ENCODE assay signal across 1 cellular context in the genomic region with DNA sequence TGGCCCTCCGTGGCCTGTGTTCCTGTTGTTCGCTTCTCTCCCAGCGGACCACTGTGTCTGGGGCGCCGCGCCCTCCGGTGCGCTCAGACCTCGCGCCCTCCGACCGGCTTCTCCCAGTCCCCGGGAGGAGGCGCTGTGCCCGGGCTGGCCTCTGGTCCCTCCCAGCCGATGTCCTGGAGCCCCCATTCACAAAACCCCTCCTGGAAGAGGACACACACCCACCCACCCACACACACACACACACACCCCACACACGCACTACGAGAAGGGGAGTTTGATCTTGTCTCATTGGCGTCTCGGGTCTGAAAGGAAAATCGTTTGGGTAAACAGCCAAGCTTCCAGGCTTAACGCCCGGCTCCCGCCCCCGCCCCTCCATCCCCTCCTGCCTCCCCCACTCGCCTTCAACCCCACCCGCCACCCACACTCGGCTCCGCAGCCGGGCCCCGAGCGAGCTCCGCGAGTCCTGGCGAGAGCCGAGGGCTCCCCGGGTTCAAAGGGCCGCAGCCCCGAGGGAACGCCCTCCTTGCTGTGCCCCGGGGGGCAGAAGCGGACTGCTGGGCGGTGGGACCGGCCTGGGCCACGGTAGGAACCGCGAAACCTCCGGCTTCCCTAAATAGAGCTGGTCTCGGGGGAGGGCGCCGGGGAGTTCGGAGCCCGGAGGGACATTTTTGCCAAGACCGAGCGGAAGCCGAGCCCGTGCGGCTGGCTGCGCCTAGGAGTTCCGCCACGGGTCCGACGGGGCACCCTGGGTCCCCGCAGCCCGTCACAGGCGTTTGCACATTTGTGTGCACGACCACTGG.
A peak's percentile ranks its signal among the peaks of the same experiment; 100 is the strongest.
TF ChIP-seq lines count a peak whose summit lies in the region.

No MANE protein-coding gene starts in this region.

TF ChIP-seq in GM12878, 131 proteins besides CTCF, POLR2A, EP300 and RAD21 (continues in another document):
- TF ChIP-seq BMI1 (IDR thresholded peaks at IDR 0.05; ENCODE audit: borderline replicate concordance) (no peak), NBN (IDR thresholded peaks at IDR 0.05) (no peak), GATAD2B (conservative IDR thresholded peaks at IDR 0.05; ENCODE audit: low read depth) (peak; percentile 39), JUND (IDR thresholded peaks at IDR 0.05; ENCODE audit: low read depth, low read length) (no peak), POLR2AphosphoS2 (IDR thresholded peaks at IDR 0.05; ENCODE audit: low read depth, low read length) (no peak), NFYA (IDR thresholded peaks at IDR 0.05; ENCODE audit: borderline replicate concordance, low read depth, low read length) (no peak), SREBF1 (IDR thresholded peaks at IDR 0.05; ENCODE audit: low read length) (no peak), NR2C2 (IDR thresholded peaks at IDR 0.05; ENCODE audit: borderline replicate concordance, control insufficient read depth, insufficient read length, low read depth) (no peak), BHLHE40 (IDR thresholded peaks at IDR 0.05; ENCODE audit: borderline replicate concordance in 1 of 2, low read depth in 2 of 2, low read length in 1 of 2) (peak in 1 of 2 experiments; percentile 70; a peak in 3 of 4 replicates), MEF2B (IDR thresholded peaks at IDR 0.05; ENCODE audit: partially characterized antibody, poor library complexity, severe bottlenecking) (peak; percentile 57), MYC (IDR thresholded peaks at IDR 0.05; ENCODE audit: insufficient read depth, insufficient read length, insufficient replicate concordance, low read length, severe bottlenecking) (no peak), NR2F1 (conservative IDR thresholded peaks at IDR 0.05) (peak; percentile 66), RUNX3 (IDR thresholded peaks at IDR 0.05; ENCODE audit: low read length) (no peak), IKZF1 (conservative IDR thresholded peaks at IDR 0.05) (peak; percentile 56), IKZF2 (IDR thresholded peaks at IDR 0.05) (no peak), MYB (IDR thresholded peaks at IDR 0.05; ENCODE audit: borderline replicate concordance, low read depth, low read length) (no peak), ZNF622 (IDR thresholded peaks at IDR 0.05) (no peak), MTA3 (IDR thresholded peaks at IDR 0.05; ENCODE audit: borderline replicate concordance, low read length) (no peak), ZNF217 (IDR thresholded peaks at IDR 0.05) (peak; percentile 42; the same call in 1 of the 2 replicates), CREB1 (IDR thresholded peaks at IDR 0.05; ENCODE audit: low read depth) (no peak), PML (IDR thresholded peaks at IDR 0.05; ENCODE audit: low read length) (no peak), SUPT20H (IDR thresholded peaks at IDR 0.05; ENCODE audit: borderline replicate concordance, control insufficient read depth, low read depth, low read length) (no peak)
- TF ChIP-seq, protein P1, sequence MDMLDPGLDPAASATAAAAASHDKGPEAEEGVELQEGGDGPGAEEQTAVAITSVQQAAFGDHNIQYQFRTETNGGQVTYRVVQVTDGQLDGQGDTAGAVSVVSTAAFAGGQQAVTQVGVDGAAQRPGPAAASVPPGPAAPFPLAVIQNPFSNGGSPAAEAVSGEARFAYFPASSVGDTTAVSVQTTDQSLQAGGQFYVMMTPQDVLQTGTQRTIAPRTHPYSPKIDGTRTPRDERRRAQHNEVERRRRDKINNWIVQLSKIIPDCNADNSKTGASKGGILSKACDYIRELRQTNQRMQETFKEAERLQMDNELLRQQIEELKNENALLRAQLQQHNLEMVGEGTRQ (IDR thresholded peaks at IDR 0.05; ENCODE audit: borderline replicate concordance, low read depth, low read length): no peak
- TF ChIP-seq, protein P2, sequence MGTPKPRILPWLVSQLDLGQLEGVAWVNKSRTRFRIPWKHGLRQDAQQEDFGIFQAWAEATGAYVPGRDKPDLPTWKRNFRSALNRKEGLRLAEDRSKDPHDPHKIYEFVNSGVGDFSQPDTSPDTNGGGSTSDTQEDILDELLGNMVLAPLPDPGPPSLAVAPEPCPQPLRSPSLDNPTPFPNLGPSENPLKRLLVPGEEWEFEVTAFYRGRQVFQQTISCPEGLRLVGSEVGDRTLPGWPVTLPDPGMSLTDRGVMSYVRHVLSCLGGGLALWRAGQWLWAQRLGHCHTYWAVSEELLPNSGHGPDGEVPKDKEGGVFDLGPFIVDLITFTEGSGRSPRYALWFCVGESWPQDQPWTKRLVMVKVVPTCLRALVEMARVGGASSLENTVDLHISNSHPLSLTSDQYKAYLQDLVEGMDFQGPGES (IDR thresholded peaks at IDR 0.05): no peak
- TF ChIP-seq, protein P3, sequence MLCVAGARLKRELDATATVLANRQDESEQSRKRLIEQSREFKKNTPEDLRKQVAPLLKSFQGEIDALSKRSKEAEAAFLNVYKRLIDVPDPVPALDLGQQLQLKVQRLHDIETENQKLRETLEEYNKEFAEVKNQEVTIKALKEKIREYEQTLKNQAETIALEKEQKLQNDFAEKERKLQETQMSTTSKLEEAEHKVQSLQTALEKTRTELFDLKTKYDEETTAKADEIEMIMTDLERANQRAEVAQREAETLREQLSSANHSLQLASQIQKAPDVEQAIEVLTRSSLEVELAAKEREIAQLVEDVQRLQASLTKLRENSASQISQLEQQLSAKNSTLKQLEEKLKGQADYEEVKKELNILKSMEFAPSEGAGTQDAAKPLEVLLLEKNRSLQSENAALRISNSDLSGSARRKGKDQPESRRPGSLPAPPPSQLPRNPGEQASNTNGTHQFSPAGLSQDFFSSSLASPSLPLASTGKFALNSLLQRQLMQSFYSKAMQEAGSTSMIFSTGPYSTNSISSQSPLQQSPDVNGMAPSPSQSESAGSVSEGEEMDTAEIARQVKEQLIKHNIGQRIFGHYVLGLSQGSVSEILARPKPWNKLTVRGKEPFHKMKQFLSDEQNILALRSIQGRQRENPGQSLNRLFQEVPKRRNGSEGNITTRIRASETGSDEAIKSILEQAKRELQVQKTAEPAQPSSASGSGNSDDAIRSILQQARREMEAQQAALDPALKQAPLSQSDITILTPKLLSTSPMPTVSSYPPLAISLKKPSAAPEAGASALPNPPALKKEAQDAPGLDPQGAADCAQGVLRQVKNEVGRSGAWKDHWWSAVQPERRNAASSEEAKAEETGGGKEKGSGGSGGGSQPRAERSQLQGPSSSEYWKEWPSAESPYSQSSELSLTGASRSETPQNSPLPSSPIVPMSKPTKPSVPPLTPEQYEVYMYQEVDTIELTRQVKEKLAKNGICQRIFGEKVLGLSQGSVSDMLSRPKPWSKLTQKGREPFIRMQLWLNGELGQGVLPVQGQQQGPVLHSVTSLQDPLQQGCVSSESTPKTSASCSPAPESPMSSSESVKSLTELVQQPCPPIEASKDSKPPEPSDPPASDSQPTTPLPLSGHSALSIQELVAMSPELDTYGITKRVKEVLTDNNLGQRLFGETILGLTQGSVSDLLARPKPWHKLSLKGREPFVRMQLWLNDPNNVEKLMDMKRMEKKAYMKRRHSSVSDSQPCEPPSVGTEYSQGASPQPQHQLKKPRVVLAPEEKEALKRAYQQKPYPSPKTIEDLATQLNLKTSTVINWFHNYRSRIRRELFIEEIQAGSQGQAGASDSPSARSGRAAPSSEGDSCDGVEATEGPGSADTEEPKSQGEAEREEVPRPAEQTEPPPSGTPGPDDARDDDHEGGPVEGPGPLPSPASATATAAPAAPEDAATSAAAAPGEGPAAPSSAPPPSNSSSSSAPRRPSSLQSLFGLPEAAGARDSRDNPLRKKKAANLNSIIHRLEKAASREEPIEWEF (IDR thresholded peaks at IDR 0.05; ENCODE audit: insufficient replicate concordance, low read depth, low read length): no peak
- TF ChIP-seq, protein P4, sequence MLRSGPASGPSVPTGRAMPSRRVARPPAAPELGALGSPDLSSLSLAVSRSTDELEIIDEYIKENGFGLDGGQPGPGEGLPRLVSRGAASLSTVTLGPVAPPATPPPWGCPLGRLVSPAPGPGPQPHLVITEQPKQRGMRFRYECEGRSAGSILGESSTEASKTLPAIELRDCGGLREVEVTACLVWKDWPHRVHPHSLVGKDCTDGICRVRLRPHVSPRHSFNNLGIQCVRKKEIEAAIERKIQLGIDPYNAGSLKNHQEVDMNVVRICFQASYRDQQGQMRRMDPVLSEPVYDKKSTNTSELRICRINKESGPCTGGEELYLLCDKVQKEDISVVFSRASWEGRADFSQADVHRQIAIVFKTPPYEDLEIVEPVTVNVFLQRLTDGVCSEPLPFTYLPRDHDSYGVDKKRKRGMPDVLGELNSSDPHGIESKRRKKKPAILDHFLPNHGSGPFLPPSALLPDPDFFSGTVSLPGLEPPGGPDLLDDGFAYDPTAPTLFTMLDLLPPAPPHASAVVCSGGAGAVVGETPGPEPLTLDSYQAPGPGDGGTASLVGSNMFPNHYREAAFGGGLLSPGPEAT (IDR thresholded peaks at IDR 0.05; ENCODE audit: low read depth): no peak
- TF ChIP-seq, protein P5, sequence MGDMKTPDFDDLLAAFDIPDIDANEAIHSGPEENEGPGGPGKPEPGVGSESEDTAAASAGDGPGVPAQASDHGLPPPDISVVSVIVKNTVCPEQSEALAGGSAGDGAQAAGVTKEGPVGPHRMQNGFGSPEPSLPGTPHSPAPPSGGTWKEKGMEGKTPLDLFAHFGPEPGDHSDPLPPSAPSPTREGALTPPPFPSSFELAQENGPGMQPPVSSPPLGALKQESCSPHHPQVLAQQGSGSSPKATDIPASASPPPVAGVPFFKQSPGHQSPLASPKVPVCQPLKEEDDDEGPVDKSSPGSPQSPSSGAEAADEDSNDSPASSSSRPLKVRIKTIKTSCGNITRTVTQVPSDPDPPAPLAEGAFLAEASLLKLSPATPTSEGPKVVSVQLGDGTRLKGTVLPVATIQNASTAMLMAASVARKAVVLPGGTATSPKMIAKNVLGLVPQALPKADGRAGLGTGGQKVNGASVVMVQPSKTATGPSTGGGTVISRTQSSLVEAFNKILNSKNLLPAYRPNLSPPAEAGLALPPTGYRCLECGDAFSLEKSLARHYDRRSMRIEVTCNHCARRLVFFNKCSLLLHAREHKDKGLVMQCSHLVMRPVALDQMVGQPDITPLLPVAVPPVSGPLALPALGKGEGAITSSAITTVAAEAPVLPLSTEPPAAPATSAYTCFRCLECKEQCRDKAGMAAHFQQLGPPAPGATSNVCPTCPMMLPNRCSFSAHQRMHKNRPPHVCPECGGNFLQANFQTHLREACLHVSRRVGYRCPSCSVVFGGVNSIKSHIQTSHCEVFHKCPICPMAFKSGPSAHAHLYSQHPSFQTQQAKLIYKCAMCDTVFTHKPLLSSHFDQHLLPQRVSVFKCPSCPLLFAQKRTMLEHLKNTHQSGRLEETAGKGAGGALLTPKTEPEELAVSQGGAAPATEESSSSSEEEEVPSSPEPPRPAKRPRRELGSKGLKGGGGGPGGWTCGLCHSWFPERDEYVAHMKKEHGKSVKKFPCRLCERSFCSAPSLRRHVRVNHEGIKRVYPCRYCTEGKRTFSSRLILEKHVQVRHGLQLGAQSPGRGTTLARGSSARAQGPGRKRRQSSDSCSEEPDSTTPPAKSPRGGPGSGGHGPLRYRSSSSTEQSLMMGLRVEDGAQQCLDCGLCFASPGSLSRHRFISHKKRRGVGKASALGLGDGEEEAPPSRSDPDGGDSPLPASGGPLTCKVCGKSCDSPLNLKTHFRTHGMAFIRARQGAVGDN (IDR thresholded peaks at IDR 0.05): no peak
- TF ChIP-seq, protein P6, sequence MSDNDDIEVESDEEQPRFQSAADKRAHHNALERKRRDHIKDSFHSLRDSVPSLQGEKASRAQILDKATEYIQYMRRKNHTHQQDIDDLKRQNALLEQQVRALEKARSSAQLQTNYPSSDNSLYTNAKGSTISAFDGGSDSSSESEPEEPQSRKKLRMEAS (IDR thresholded peaks at IDR 0.05; ENCODE audit: low read depth, low read length): no peak
- TF ChIP-seq, protein P7, sequence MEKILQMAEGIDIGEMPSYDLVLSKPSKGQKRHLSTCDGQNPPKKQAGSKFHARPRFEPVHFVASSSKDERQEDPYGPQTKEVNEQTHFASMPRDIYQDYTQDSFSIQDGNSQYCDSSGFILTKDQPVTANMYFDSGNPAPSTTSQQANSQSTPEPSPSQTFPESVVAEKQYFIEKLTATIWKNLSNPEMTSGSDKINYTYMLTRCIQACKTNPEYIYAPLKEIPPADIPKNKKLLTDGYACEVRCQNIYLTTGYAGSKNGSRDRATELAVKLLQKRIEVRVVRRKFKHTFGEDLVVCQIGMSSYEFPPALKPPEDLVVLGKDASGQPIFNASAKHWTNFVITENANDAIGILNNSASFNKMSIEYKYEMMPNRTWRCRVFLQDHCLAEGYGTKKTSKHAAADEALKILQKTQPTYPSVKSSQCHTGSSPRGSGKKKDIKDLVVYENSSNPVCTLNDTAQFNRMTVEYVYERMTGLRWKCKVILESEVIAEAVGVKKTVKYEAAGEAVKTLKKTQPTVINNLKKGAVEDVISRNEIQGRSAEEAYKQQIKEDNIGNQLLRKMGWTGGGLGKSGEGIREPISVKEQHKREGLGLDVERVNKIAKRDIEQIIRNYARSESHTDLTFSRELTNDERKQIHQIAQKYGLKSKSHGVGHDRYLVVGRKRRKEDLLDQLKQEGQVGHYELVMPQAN (conservative IDR thresholded peaks at IDR 0.05): no peak
- TF ChIP-seq, protein P8, sequence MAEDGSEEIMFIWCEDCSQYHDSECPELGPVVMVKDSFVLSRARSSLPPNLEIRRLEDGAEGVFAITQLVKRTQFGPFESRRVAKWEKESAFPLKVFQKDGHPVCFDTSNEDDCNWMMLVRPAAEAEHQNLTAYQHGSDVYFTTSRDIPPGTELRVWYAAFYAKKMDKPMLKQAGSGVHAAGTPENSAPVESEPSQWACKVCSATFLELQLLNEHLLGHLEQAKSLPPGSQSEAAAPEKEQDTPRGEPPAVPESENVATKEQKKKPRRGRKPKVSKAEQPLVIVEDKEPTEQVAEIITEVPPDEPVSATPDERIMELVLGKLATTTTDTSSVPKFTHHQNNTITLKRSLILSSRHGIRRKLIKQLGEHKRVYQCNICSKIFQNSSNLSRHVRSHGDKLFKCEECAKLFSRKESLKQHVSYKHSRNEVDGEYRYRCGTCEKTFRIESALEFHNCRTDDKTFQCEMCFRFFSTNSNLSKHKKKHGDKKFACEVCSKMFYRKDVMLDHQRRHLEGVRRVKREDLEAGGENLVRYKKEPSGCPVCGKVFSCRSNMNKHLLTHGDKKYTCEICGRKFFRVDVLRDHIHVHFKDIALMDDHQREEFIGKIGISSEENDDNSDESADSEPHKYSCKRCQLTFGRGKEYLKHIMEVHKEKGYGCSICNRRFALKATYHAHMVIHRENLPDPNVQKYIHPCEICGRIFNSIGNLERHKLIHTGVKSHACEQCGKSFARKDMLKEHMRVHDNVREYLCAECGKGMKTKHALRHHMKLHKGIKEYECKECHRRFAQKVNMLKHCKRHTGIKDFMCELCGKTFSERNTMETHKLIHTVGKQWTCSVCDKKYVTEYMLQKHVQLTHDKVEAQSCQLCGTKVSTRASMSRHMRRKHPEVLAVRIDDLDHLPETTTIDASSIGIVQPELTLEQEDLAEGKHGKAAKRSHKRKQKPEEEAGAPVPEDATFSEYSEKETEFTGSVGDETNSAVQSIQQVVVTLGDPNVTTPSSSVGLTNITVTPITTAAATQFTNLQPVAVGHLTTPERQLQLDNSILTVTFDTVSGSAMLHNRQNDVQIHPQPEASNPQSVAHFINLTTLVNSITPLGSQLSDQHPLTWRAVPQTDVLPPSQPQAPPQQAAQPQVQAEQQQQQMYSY (CRISPR knock-in tag; IDR thresholded peaks at IDR 0.05): no peak
- TF ChIP-seq, protein P9, sequence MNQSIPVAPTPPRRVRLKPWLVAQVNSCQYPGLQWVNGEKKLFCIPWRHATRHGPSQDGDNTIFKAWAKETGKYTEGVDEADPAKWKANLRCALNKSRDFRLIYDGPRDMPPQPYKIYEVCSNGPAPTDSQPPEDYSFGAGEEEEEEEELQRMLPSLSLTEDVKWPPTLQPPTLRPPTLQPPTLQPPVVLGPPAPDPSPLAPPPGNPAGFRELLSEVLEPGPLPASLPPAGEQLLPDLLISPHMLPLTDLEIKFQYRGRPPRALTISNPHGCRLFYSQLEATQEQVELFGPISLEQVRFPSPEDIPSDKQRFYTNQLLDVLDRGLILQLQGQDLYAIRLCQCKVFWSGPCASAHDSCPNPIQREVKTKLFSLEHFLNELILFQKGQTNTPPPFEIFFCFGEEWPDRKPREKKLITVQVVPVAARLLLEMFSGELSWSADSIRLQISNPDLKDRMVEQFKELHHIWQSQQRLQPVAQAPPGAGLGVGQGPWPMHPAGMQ (IDR thresholded peaks at IDR 0.05; ENCODE audit: borderline replicate concordance): no peak
